Comparison of ENCODE assay signal across 17 cellular contexts in the genomic region with DNA sequence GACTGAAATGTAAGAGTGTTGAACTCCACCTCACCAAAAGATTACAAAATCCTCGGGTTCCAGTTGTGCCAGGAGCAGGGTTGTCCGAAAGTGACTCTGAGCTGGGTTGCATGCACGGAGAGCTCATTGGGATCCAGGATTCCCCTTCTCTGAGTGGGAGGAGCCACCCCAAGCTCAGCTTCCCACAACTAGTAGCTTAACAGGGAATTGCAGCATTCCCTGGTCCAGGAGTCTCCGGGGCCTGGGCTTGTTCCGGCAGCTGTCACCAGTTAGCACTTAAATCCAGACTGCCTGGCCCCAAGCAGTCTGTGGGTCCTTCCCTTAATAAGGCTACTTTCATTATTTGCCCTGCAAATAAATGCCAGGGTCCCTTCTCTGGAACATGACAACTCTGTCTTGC. TPM values are rescaled to one million over a fixed set of nuclear protein-coding genes. Genes with fewer than 3 reads are reported as not detected.
DNase-seq lines count a peak whose midpoint lies in the region; ATAC-seq and TF ChIP-seq lines count a peak whose summit lies in the region.
"Had no signal": no experiment of that assay in that cellular context is flagged by ENCODE, and none has a peak within 500 bp of the region (broad histone marks: within the 10 kb centered on the region; RNA-seq: fewer than 3 reads in every experiment).

No MANE protein-coding gene starts in this region.

- no peaks in the 10 kb centered on the region for H3K36me3 ChIP-seq in breast epithelium
- H3K36me3 ChIP-seq: tibial nerve had no signal

- peak overlapping the region in 1 of 7 donors; percentile 31 for H3K27ac Mint-ChIP-seq in CD14-positive monocyte
- H3K27ac Mint-ChIP-seq: activated naive CD8-positive, alpha-beta T cell treated with anti-CD3 and anti-CD28 coated beads, Interleukin-2, amount 50 U/mL, for 24 hours had no signal

- no peaks in the 10 kb centered on the region for H3K4me1 Mint-ChIP-seq in CD14-positive monocyte
- H3K4me1 Mint-ChIP-seq: activated naive CD8-positive, alpha-beta T cell treated with anti-CD3 and anti-CD28 coated beads, Interleukin-2, amount 50 U/mL, for 24 hours; neural crest cell had no signal

- peaks cover 0 to 10% (median 2%) of the 10 kb centered on the region in 7 donors for H3K9me3 Mint-ChIP-seq in CD14-positive monocyte
- H3K9me3 Mint-ChIP-seq: activated naive CD8-positive, alpha-beta T cell treated with anti-CD3 and anti-CD28 coated beads, Interleukin-2, amount 50 U/mL, for 24 hours; neural crest cell had no signal

- TF ChIP-seq POLR2A in breast epithelium (IDR thresholded peaks at IDR 0.05): no peak

- H3K27ac ChIP-seq in breast epithelium: peak overlapping the region; percentile 64 to 68
- H3K27ac ChIP-seq: tibial nerve had no signal

- H3K27me3 ChIP-seq in breast epithelium: no peaks in the 10 kb centered on the region
- H3K27me3 ChIP-seq: tibial nerve had no signal

- peak overlapping the region in 1 of 3 donors; percentile 3 for H3K4me3 ChIP-seq in breast epithelium
- H3K4me3 ChIP-seq: K562, tibial nerve had no signal

- no peaks in the 10 kb centered on the region for H3K9me3 ChIP-seq in breast epithelium

- no peak overlapping the region for H3K4me3 Mint-ChIP-seq in CD14-positive monocyte
- H3K4me3 Mint-ChIP-seq: activated naive CD8-positive, alpha-beta T cell treated with anti-CD3 and anti-CD28 coated beads, Interleukin-2, amount 50 U/mL, for 24 hours; neural crest cell had no signal

- intact Hi-C loops in breast epithelium (cut with DNase I; ENCODE audit: low total_unique reads): no loop called here
- intact Hi-C loops in left ventricle myocardium superior (cut with micrococcal nuclease): no loop called here
- intact Hi-C loops in sciatic nerve (cut with DNase I): no loop called here
- intact Hi-C loops in CD14-positive monocyte (cut with micrococcal nuclease): no loop called here

- peak; percentile 92 for DNase-seq in NCI-H82 (lab: John Stamatoyannopoulos, UW)
- DNase-seq in breast epithelium (ENCODE audit: low spot score in 2 of 2): peak in 1 of 2 donors; percentile 68
- no peak for DNase-seq in left ventricle myocardium superior
- DNase-seq in sciatic nerve (ENCODE audit: low spot score): no peak
- DNase-seq in occipital lobe (lab: John Stamatoyannopoulos, UW): no peak
- DNase-seq in NCI-H1048 (lab: John Stamatoyannopoulos, UW): no peak
- no peak for DNase-seq in CD14-positive monocyte (ENCODE audit: low spot score)
- DNase-seq: activated naive CD8-positive, alpha-beta T cell treated with anti-CD3 and anti-CD28 coated beads, Interleukin-2, amount 50 U/mL, for 24 hours; DND-41; erythroblast; NCI-H1436; NCI-H446; stimulated activated CD4-positive, alpha-beta T cell treated with anti-CD3 and anti-CD28 coated beads, Interleukin-4, amount 100 ng/mL, for 4 hours had no signal

- H3K36me3 Mint-ChIP-seq in CD14-positive monocyte: no peaks in the 10 kb centered on the region

- H3K27me3 Mint-ChIP-seq in CD14-positive monocyte (ENCODE audit: low read depth in 3 of 3): peaks cover 3 to 22% (median 9%) of the 10 kb centered on the region in 3 donors

- TF ChIP-seq CTCF in breast epithelium (IDR thresholded peaks at IDR 0.05): no peak
- TF ChIP-seq CTCF in CD14-positive monocyte (IDR thresholded peaks at IDR 0.05): no peak

- ATAC-seq in left ventricle myocardium superior (peak; percentile 59), sciatic nerve (peak; percentile 74), GM18861 (IDR thresholded peaks at IDR 0.05; ENCODE audit: unreplicated experiment) (no peak)
- ATAC-seq: activated naive CD8-positive, alpha-beta T cell treated with anti-CD3 and anti-CD28 coated beads, Interleukin-2, amount 50 U/mL, for 24 hours; K562 had no signal

- H3K4me1 ChIP-seq in breast epithelium: peaks cover 0 to 18% of the 10 kb centered on the region in 2 donors
- H3K4me1 ChIP-seq: tibial nerve had no signal

RNA-seq across cellular contexts. Expression of a gene that starts 50.1 kb away (rescaled TPM):
- total RNA-seq in breast epithelium (100 to 1,000 TPM in 2 of 3 donors, 10 to 100 TPM in 1; 91.1 to 436 (median 243) TPM), left ventricle myocardium superior (39.2 TPM), sciatic nerve (554 TPM), occipital lobe (29.5 TPM)
- polyA plus RNA-seq in CD14-positive monocyte: 100 to 1,000 TPM in 1 of 2 donors, 1 to 10 TPM in 1; 7.7 to 323 TPM
